ENCODE assay signal across 11 cellular contexts in genomic region chr7:128832880-128833147, GRCh38. TPM values are rescaled to one million over a fixed set of nuclear protein-coding genes. Genes with fewer than 3 reads are reported as not detected.
DNase-seq lines count a peak whose midpoint lies in the region; ATAC-seq and TF ChIP-seq lines count a peak whose summit lies in the region.
"Had no signal": no experiment of that assay in that cellular context is flagged by ENCODE, and none has a peak within 500 bp of the region (broad histone marks: within the 10 kb centered on the region; RNA-seq: fewer than 3 reads in every experiment).

No MANE protein-coding gene starts in this region.

- no peaks in the 10 kb centered on the region for H3K9me3 ChIP-seq in stomach

- H3K4me1 ChIP-seq in GM23338 (ENCODE audit: insufficient read depth), result peaks cover 28% of the 10 kb centered on the region
- peaks cover 35 to 81% (median 45%) of the 10 kb centered on the region in 4 donors for H3K4me1 ChIP-seq in stomach

- TF ChIP-seq EP300 in stomach (IDR thresholded peaks at IDR 0.05), result no peak

- 11 to 58% (median 36%) methylated on average over 2 of the region's 2 CpGs for WGBS in stomach, 5 donors

- H3K9me3 Mint-ChIP-seq in GM23338, result no peaks in the 10 kb centered on the region
- H3K9me3 Mint-ChIP-seq: effector memory CD8-positive, alpha-beta T cell had no signal

- in situ Hi-C loops in brain microvascular endothelial cell (cut with HindIII; ENCODE audit: low pct_ligation_motif_present, low sequenced_read_pairs), result no loop called here

- H3K4me1 Mint-ChIP-seq in GM23338, result peaks cover 30% of the 10 kb centered on the region

- no peaks in the 10 kb centered on the region for H4K20me1 ChIP-seq in GM23338 (replicated peaks; ENCODE audit: insufficient read depth)

- H3K4me3 ChIP-seq in GM23338 (peak overlapping the region; percentile 76), brain microvascular endothelial cell (ENCODE audit: low read depth, low read length) (peak overlapping the region; percentile 81), stomach (peak overlapping the region; percentile 47 to 65 (median 58))

- H3K9me2 ChIP-seq in GM23338 (ENCODE audit: insufficient read depth), result no peaks in the 10 kb centered on the region

- H3F3A ChIP-seq in GM23338 (replicated peaks; ENCODE audit: low read depth), result peaks cover 6% of the 10 kb centered on the region

- TF ChIP-seq CTCF in GM23338 (conservative IDR thresholded peaks at IDR 0.05; ENCODE audit: low read depth in 2 of 2) (no peak), brain microvascular endothelial cell (IDR thresholded peaks at IDR 0.05; ENCODE audit: low read depth, low read length, missing control alignments) (no peak), stomach (IDR thresholded peaks at IDR 0.05) (no peak), GM10248 (IDR thresholded peaks at IDR 0.05; ENCODE audit: control extremely low read depth, extremely low read depth, low read depth, missing control alignments) (no peak)

- DNase-seq in GM23338 (ENCODE audit: low spot score) (no peak), brain microvascular endothelial cell (no peak), stomach (no peak), GM10248 (ENCODE audit: extremely low spot score) (no peak), DMS53 (lab: John Stamatoyannopoulos, UW) (no peak)
- DNase-seq: effector memory CD8-positive, alpha-beta T cell; T-helper 2 cell had no signal

- H3K36me3 ChIP-seq in GM23338 (ENCODE audit: insufficient read depth), result no peaks in the 10 kb centered on the region
- peaks cover 29% of the 10 kb centered on the region for H3K36me3 ChIP-seq in brain microvascular endothelial cell (replicated peaks)
- H3K36me3 ChIP-seq in stomach, result peaks cover 0 to 27% (median 9%) of the 10 kb centered on the region in 4 donors

- no peak for ATAC-seq in GM23338
- no peak for ATAC-seq in GM21515 (IDR thresholded peaks at IDR 0.05; ENCODE audit: unreplicated experiment)
- ATAC-seq in HG02884 (IDR thresholded peaks at IDR 0.05; ENCODE audit: unreplicated experiment), result no peak
- ATAC-seq: effector memory CD8-positive, alpha-beta T cell; left lobe of liver had no signal

- POLR2A ChIA-PET in GM10248 (lab: Yijun Ruan, JAX), result no interaction called here

- peak overlapping the region; percentile 96 for H3K4me2 ChIP-seq in GM23338

- no peak for TF ChIP-seq POLR2A in stomach (IDR thresholded peaks at IDR 0.05)

- CTCF ChIA-PET in GM10248 (lab: Yijun Ruan, JAX), result interaction anchor here (0.7 to 5.4 kb wide), 10 partner anchors 9 to 385 kb away, joined by 3 to 38 read pairs (median 4); partner anchors contain the start of gene ATP6V1F

- H3K27me3 ChIP-seq in GM23338 (ENCODE audit: insufficient read depth), result peaks cover 42% of the 10 kb centered on the region
- H3K27me3 ChIP-seq in brain microvascular endothelial cell (replicated peaks), result no peaks in the 10 kb centered on the region
- peaks cover 2% of the 10 kb centered on the region for H3K27me3 ChIP-seq in layer of hippocampus (ENCODE audit: control insufficient read depth, insufficient read depth, low read length)
- peaks cover 0 to 48% (median 27%) of the 10 kb centered on the region in 3 donors for H3K27me3 ChIP-seq in stomach

- intact Hi-C loops in stomach (cut with DNase I; ENCODE audit: low total_unique reads), result no loop called here

- H3K4me3 Mint-ChIP-seq in GM23338, result peak overlapping the region; percentile 70
- H3K4me3 Mint-ChIP-seq: effector memory CD8-positive, alpha-beta T cell had no signal

- H3K27ac ChIP-seq in GM23338 (ENCODE audit: low read depth), result no peak overlapping the region
- H3K27ac ChIP-seq in brain microvascular endothelial cell, result peak overlapping the region; percentile 57
- peak overlapping the region; percentile 97 for H3K27ac ChIP-seq in layer of hippocampus (ENCODE audit: low read depth, low read length)
- H3K27ac ChIP-seq in stomach, result peak overlapping the region in 4 of 5 donors; percentile 67 to 95 (median 76)

- H2AFZ ChIP-seq in GM23338, result peak overlapping the region; percentile 98

- H3K79me2 ChIP-seq in GM23338 (replicated peaks; ENCODE audit: insufficient read depth), result no peaks in the 10 kb centered on the region

- no peak overlapping the region for H3K27ac Mint-ChIP-seq in GM23338
- H3K27ac Mint-ChIP-seq: effector memory CD8-positive, alpha-beta T cell had no signal

- peaks cover 53% of the 10 kb centered on the region for H3K27me3 Mint-ChIP-seq in GM23338 (ENCODE audit: insufficient read depth, low read depth, poor library complexity)

- H3K36me3 Mint-ChIP-seq in GM23338 (ENCODE audit: low read depth), result no peaks in the 10 kb centered on the region

TF ChIP-seq in GM23338, 12 proteins besides CTCF, POLR2A, EP300 and RAD21 (continues in another document):
- TF ChIP-seq, protein P1, sequence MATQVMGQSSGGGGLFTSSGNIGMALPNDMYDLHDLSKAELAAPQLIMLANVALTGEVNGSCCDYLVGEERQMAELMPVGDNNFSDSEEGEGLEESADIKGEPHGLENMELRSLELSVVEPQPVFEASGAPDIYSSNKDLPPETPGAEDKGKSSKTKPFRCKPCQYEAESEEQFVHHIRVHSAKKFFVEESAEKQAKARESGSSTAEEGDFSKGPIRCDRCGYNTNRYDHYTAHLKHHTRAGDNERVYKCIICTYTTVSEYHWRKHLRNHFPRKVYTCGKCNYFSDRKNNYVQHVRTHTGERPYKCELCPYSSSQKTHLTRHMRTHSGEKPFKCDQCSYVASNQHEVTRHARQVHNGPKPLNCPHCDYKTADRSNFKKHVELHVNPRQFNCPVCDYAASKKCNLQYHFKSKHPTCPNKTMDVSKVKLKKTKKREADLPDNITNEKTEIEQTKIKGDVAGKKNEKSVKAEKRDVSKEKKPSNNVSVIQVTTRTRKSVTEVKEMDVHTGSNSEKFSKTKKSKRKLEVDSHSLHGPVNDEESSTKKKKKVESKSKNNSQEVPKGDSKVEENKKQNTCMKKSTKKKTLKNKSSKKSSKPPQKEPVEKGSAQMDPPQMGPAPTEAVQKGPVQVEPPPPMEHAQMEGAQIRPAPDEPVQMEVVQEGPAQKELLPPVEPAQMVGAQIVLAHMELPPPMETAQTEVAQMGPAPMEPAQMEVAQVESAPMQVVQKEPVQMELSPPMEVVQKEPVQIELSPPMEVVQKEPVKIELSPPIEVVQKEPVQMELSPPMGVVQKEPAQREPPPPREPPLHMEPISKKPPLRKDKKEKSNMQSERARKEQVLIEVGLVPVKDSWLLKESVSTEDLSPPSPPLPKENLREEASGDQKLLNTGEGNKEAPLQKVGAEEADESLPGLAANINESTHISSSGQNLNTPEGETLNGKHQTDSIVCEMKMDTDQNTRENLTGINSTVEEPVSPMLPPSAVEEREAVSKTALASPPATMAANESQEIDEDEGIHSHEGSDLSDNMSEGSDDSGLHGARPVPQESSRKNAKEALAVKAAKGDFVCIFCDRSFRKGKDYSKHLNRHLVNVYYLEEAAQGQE (IDR thresholded peaks at IDR 0.05; ENCODE audit: unreplicated experiment), result no peak
- TF ChIP-seq ZNF114 (CRISPR knock-in tag; IDR thresholded peaks at IDR 0.05), result no peak
- TF ChIP-seq, protein P2, sequence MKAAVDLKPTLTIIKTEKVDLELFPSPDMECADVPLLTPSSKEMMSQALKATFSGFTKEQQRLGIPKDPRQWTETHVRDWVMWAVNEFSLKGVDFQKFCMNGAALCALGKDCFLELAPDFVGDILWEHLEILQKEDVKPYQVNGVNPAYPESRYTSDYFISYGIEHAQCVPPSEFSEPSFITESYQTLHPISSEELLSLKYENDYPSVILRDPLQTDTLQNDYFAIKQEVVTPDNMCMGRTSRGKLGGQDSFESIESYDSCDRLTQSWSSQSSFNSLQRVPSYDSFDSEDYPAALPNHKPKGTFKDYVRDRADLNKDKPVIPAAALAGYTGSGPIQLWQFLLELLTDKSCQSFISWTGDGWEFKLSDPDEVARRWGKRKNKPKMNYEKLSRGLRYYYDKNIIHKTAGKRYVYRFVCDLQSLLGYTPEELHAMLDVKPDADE (IDR thresholded peaks at IDR 0.05), result no peak
- TF ChIP-seq STAT1 (IDR thresholded peaks at IDR 0.05; ENCODE audit: unreplicated experiment), result no peak
- TF ChIP-seq JUNB (IDR thresholded peaks at IDR 0.05; ENCODE audit: unreplicated experiment), result no peak
- TF ChIP-seq NANOG (IDR thresholded peaks at IDR 0.05; ENCODE audit: borderline replicate concordance), result no peak
- no peak for TF ChIP-seq EZH2 (IDR thresholded peaks at IDR 0.05; ENCODE audit: low read depth, unreplicated experiment)

RNA-seq across cellular contexts. Expression of gene FLNC, which starts 2.6 kb away (rescaled TPM):
- total RNA-seq in GM23338 (2014; rRNA removed; shearing (Covaris generic)), result 9.4 and 11.8 TPM in 2 replicates
- polyA plus RNA-seq in GM23338 (2016; fragmentation: Nextera tagmentation; extraction: Ambion mirVana) (0.64 and 0.65 TPM in 2 replicates), stomach (10 to 100 TPM in 1 of 3 donors, 1 to 10 TPM in 2; 1.9 to 13.6 (median 5.3) TPM)
- total RNA-seq in stomach, result 100 to 1,000 TPM in 3 of 5 donors, 10 to 100 TPM in 2; 30.9 to 184 (median 105) TPM

RNA-seq across cellular contexts. Expression of gene ATP6V1F, which starts 29.8 kb away (rescaled TPM):
- 60.2 and 66.5 TPM in 2 replicates for total RNA-seq in GM23338 (2014; rRNA removed; shearing (Covaris generic))
- polyA plus RNA-seq in GM23338 (2016; fragmentation: Nextera tagmentation; extraction: Ambion mirVana) (271 and 294 TPM in 2 replicates), stomach (100 to 1,000 TPM; 246 to 282 (median 264) TPM)
- total RNA-seq in stomach, result 10 to 100 TPM in 4 of 5 donors, 1 to 10 TPM in 1; 2.0 to 86.2 (median 47.5) TPM

RNA-seq across cellular contexts. Expression of gene CCDC136, which starts 41.0 kb away (rescaled TPM):
- total RNA-seq in GM23338 (2014; rRNA removed; shearing (Covaris generic)), result 39.9 and 55.7 TPM in 2 replicates
- polyA plus RNA-seq in GM23338 (2016; fragmentation: Nextera tagmentation; extraction: Ambion mirVana) (26.0 and 27.1 TPM in 2 replicates), stomach (1 to 10 TPM; 2.3 to 3.1 (median 2.7) TPM)
- total RNA-seq in stomach, result 10 to 100 TPM in 2 of 5 donors, 1 to 10 TPM in 3; 4.6 to 36.8 (median 9.2) TPM

RNA-seq across cellular contexts. Expression of gene OPN1SW, which starts 57.2 kb away (rescaled TPM):
- total RNA-seq in GM23338 (2014; rRNA removed; shearing (Covaris generic)), result not detected in 2 replicates
- 0.50 and 0.80 TPM in 2 replicates for polyA plus RNA-seq in GM23338 (2016; fragmentation: Nextera tagmentation; extraction: Ambion mirVana)
- not detected for total RNA-seq in stomach
- not detected for polyA plus RNA-seq in stomach
- total RNA-seq: left lobe of liver had no signal
